In the genomic region with DNA sequence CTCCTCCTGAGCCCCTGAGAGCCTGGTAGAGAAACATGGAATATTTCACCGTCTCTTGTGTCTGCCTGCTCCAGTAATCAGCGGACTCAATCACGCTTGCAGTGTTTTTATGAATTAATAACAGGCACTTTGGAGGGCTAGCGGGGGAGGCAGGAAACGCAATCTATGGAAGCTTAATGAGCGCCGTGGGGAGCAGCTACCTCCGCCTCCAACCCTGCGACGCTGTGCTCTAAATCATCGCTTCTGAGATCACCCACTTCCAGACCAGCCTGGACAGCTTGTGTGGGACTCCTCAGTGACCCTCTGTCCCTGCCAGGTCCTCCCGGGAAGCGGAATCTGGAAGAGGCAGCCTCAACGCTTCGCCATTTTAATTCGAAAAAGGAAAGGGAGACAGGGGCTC, we compare ENCODE assay signal across 31 cellular contexts.
"Had no signal": no experiment of that assay in that cellular context is flagged by ENCODE, and none has a peak within 500 bp of the region (broad histone marks: within the 10 kb centered on the region; RNA-seq: fewer than 3 reads in every experiment).

No MANE protein-coding gene starts in this region.

- H3K27ac Mint-ChIP-seq: activated CD4-positive, alpha-beta T cell treated with anti-CD3 and anti-CD28 coated beads, Interleukin-2, amount 10 ng/mL, durations not matched to agents 24 days and 14 days; activated CD8-positive, alpha-beta T cell treated with anti-CD3 and anti-CD28 coated beads for 36 hours; activated naive CD8-positive, alpha-beta T cell treated with anti-CD3 and anti-CD28 coated beads for 36 hours; activated T-cell treated with anti-CD3 and anti-CD28 coated beads, Interleukin-2, amount 50 U/mL, for 72 hours; activated T-helper 17 cell treated with anti-CD3 and anti-CD28 coated beads, Interleukin-2, amount 50 U/mL, for 72 hours had no signal

- DNase-seq: activated CD4-positive, alpha-beta T cell treated with anti-CD3 and anti-CD28 coated beads, Interleukin-2, amount 10 ng/mL, durations not matched to agents 24 days and 14 days; activated CD4-positive, alpha-beta T cell treated with anti-CD3 and anti-CD28 coated beads, Interleukin-2, amount 50 U/mL, for 4 hours; activated CD4-positive, CD25-positive, alpha-beta regulatory T cell; activated CD8-positive, alpha-beta T cell treated with anti-CD3 and anti-CD28 coated beads for 36 hours; activated effector memory CD4-positive, alpha-beta T cell treated with anti-CD3 and anti-CD28 coated beads, Interleukin-2, amount 50 U/mL, for 16 hours; activated naive CD4-positive, alpha-beta T cell; activated naive CD4-positive, alpha-beta T cell treated with anti-CD3 and anti-CD28 coated beads, Interleukin-2, amount 50 U/mL, for 16 hours; activated naive CD8-positive, alpha-beta T cell treated with anti-CD3 and anti-CD28 coated beads for 36 hours; activated T-cell treated with anti-CD3 and anti-CD28 coated beads, Interleukin-2, amount 50 U/mL, for 1 hour; activated T-cell treated with anti-CD3 and anti-CD28 coated beads, Interleukin-2, amount 50 U/mL, for 72 hours; amniotic stem cell; aorta; brain microvascular endothelial cell; central memory CD4-positive, alpha-beta T cell; NCI-H1092 treated with DMSO at 0.1 percent for 48 hours; NCI-H146; NCI-H187; NCI-H2029 treated with DMSO at 0.1 percent for 48 hours; NCI-H2107; NCI-H2171; NCI-H446 treated with DMSO at 0.1 percent for 48 hours; NCI-H524; NCI-H69; NCI-H82; Peyer's patch; RPMI8226; SHP77 treated with DMSO at 0.1 percent for 48 hours; T1000; WERI-Rb-1 had no signal

- H3K36me3 ChIP-seq: brain microvascular endothelial cell, Peyer's patch, WERI-Rb-1 had no signal

- H3K27me3 Mint-ChIP-seq: activated CD8-positive, alpha-beta T cell treated with anti-CD3 and anti-CD28 coated beads for 36 hours; activated T-helper 17 cell treated with anti-CD3 and anti-CD28 coated beads, Interleukin-2, amount 50 U/mL, for 72 hours had no signal

- H3K36me3 Mint-ChIP-seq: activated naive CD8-positive, alpha-beta T cell treated with anti-CD3 and anti-CD28 coated beads for 36 hours had no signal

- H3K4me3 ChIP-seq: Peyer's patch, SJSA1 had no signal

- H3K27ac ChIP-seq: brain microvascular endothelial cell, Peyer's patch, SJSA1, WERI-Rb-1 had no signal

- H3K4me1 Mint-ChIP-seq: activated CD4-positive, alpha-beta T cell treated with anti-CD3 and anti-CD28 coated beads, Interleukin-2, amount 10 ng/mL, durations not matched to agents 24 days and 14 days; activated naive CD8-positive, alpha-beta T cell treated with anti-CD3 and anti-CD28 coated beads for 36 hours; activated T-helper 17 cell treated with anti-CD3 and anti-CD28 coated beads, Interleukin-2, amount 50 U/mL, for 72 hours had no signal

- H3K4me3 Mint-ChIP-seq: activated CD4-positive, alpha-beta T cell treated with anti-CD3 and anti-CD28 coated beads, Interleukin-2, amount 10 ng/mL, durations not matched to agents 24 days and 14 days; activated CD8-positive, alpha-beta T cell treated with anti-CD3 and anti-CD28 coated beads for 36 hours; activated naive CD8-positive, alpha-beta T cell treated with anti-CD3 and anti-CD28 coated beads for 36 hours; activated T-cell treated with anti-CD3 and anti-CD28 coated beads, Interleukin-2, amount 50 U/mL, for 72 hours; activated T-helper 17 cell treated with anti-CD3 and anti-CD28 coated beads, Interleukin-2, amount 50 U/mL, for 72 hours had no signal

- ATAC-seq: activated CD8-positive, alpha-beta T cell treated with anti-CD3 and anti-CD28 coated beads for 36 hours; activated T-cell treated with anti-CD3 and anti-CD28 coated beads, Interleukin-2, amount 50 U/mL, for 72 hours; activated T-helper 17 cell treated with anti-CD3 and anti-CD28 coated beads, Interleukin-2, amount 50 U/mL, for 72 hours had no signal

- H3K27me3 ChIP-seq: brain microvascular endothelial cell, Peyer's patch, SJSA1 had no signal

- H3K4me1 ChIP-seq: SJSA1 had no signal
